In genomic region chr6:136616527-136616926, GRCh38 we compare ENCODE assay signal across 9 cellular contexts.
"Had no signal": no experiment of that assay in that cellular context is flagged by ENCODE, and none has a peak within 500 bp of the region (broad histone marks: within the 10 kb centered on the region; RNA-seq: fewer than 3 reads in every experiment).

No MANE protein-coding gene starts in this region.

- DNase-seq: GM23248, GOT3, H9, HCEC 1CT, HFFc6, IMR-90, KG1 had no signal

- H3K4me3 Mint-ChIP-seq: H9, HFFc6 had no signal

- H2AFZ ChIP-seq: GM23248 had no signal

- H3K27ac Mint-ChIP-seq: H9, HFFc6 had no signal

- ATAC-seq: K562 had no signal

- H3K9ac ChIP-seq: GM23248 had no signal

- H3K27ac ChIP-seq: GM23248, HL-60 had no signal

- H3K9me3 Mint-ChIP-seq: H9, HFFc6 had no signal

- H3K4me3 ChIP-seq: GM23248, K562 had no signal
